In genomic region chr16:87839542-87840461, GRCh38 we compare ENCODE assay signal across 1 cellular context.
TF ChIP-seq lines count a peak whose summit lies in the region.

No MANE protein-coding gene starts in this region.

TF ChIP-seq in endothelial cell of umbilical vein, 7 proteins besides CTCF, POLR2A, EP300 and RAD21:
- TF ChIP-seq GATA2 (IDR thresholded peaks at IDR 0.05; ENCODE audit: insufficient read depth, insufficient read length, low read depth, low read length): no peak
- no peak for TF ChIP-seq MAX (IDR thresholded peaks at IDR 0.05; ENCODE audit: insufficient read depth, insufficient read length)
- TF ChIP-seq EZH2 (IDR thresholded peaks at IDR 0.05; ENCODE audit: borderline replicate concordance, low read depth, low read length, severe bottlenecking): no peak
- TF ChIP-seq MYC (IDR thresholded peaks at IDR 0.05; ENCODE audit: low read depth, low read length): no peak
- TF ChIP-seq POLR2AphosphoS5 (IDR thresholded peaks at IDR 0.05; ENCODE audit: insufficient read depth, low read depth, low read length): no peak
- TF ChIP-seq FOS (IDR thresholded peaks at IDR 0.05; ENCODE audit: borderline replicate concordance, insufficient read depth, low read length): no peak
- TF ChIP-seq JUN (IDR thresholded peaks at IDR 0.05; ENCODE audit: borderline replicate concordance, insufficient read depth, insufficient read length, low read depth): no peak
